Comparison of ENCODE assay signal across 25 cellular contexts in the genomic region with DNA sequence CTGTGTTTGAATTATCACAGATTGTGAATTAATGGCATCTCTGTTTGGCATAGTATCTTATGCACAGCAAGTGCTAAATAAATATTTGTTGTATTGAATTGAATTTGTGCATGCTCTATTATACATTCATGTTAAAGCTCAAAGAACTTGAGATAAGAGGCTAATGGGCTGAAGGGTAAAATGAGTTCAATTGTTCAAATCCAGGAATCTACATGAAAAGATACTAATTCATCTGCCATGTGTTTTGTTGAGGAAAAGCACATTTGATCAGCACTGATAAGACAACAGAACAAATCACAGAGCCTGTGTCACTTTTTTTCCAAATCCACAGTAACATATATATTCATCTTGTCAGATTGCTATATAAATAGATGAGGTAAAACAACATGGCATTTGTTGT.
"Had no signal": no experiment of that assay in that cellular context is flagged by ENCODE, and none has a peak within 500 bp of the region (broad histone marks: within the 10 kb centered on the region; RNA-seq: fewer than 3 reads in every experiment).

No MANE protein-coding gene starts in this region.

- H3K9me3 ChIP-seq: adrenal gland, ascending aorta, right lobe of liver had no signal

- H3K36me3 ChIP-seq: adrenal gland, ascending aorta, brain microvascular endothelial cell, left lung, right lobe of liver, tibial nerve had no signal

- H3K9me3 Mint-ChIP-seq: activated T-helper 2 cell treated with anti-CD3 and anti-CD28 coated beads, Interferon-gamma antibody, Interleukin-2, Interleukin-4, amounts not matched to agents 10 μg/mL and 5 μg/mL and 100 μg/mL, durations not matched to agents 14 hours and 24 hours and 36 hours; stimulated activated effector memory CD8-positive, alpha-beta T cell treated with anti-CD3 and anti-CD28 coated beads, Interleukin-12 subunit alpha, Interleukin-12 subunit beta, amount 100 ng/mL, for 72 hours; stimulated activated naive CD8-positive, alpha-beta T cell treated with anti-CD3 and anti-CD28 coated beads, Interleukin-15, amount 100 ng/mL, for 72 hours had no signal

- ATAC-seq: activated T-cell treated with anti-CD3 and anti-CD28 coated beads, Interleukin-2, amount 50 U/mL, for 4 hours; foreskin keratinocyte; left lung; right lobe of liver; stimulated activated effector memory CD8-positive, alpha-beta T cell treated with anti-CD3 and anti-CD28 coated beads, Interleukin-12 subunit alpha, Interleukin-12 subunit beta, amount 100 ng/mL, for 72 hours; stimulated activated naive CD8-positive, alpha-beta T cell treated with anti-CD3 and anti-CD28 coated beads, Interleukin-15, amount 100 ng/mL, for 72 hours had no signal

- H3K27me3 Mint-ChIP-seq: stimulated activated naive CD8-positive, alpha-beta T cell treated with anti-CD3 and anti-CD28 coated beads, Interleukin-15, amount 100 ng/mL, for 72 hours had no signal

- H3K27ac ChIP-seq: adrenal gland, ascending aorta, brain microvascular endothelial cell, foreskin keratinocyte, left lung, right lobe of liver, skin epidermis, tibial nerve had no signal

- H3K4me1 Mint-ChIP-seq: immature natural killer cell; naive B cell; stimulated activated effector memory CD8-positive, alpha-beta T cell treated with anti-CD3 and anti-CD28 coated beads, Interleukin-12 subunit alpha, Interleukin-12 subunit beta, amount 100 ng/mL, for 72 hours; stimulated activated naive CD8-positive, alpha-beta T cell treated with anti-CD3 and anti-CD28 coated beads, Interleukin-15, amount 100 ng/mL, for 72 hours had no signal

- DNase-seq: activated CD8-positive, alpha-beta memory T cell treated with anti-CD3 and anti-CD28 coated beads, Interleukin-2, amount 50 U/mL, for 48 hours; activated naive CD4-positive, alpha-beta T cell; activated T-cell treated with anti-CD3 and anti-CD28 coated beads, Interleukin-2, amount 50 U/mL, for 4 hours; adrenal gland; brain microvascular endothelial cell; central memory CD4-positive, alpha-beta T cell; dermis blood vessel endothelial cell; effector CD8-positive, alpha-beta T cell; erythroblast; foreskin keratinocyte; immature natural killer cell; left lung; naive B cell; occipital lobe; right lobe of liver; stimulated activated CD4-positive, alpha-beta T cell treated with anti-CD3 and anti-CD28 coated beads, Interleukin-2, amount 100 ng/mL, for 24 hours; stimulated activated naive CD8-positive, alpha-beta T cell treated with anti-CD3 and anti-CD28 coated beads, Interleukin-15, amount 100 ng/mL, for 72 hours had no signal

- H3K4me1 ChIP-seq: adrenal gland, ascending aorta, foreskin keratinocyte, left lung, right lobe of liver, tibial nerve had no signal

- H3K4me3 Mint-ChIP-seq: activated naive CD8-positive, alpha-beta T cell; activated T-cell treated with anti-CD3 and anti-CD28 coated beads, Interleukin-2, amount 50 U/mL, for 4 hours; immature natural killer cell; naive B cell; neural crest cell; stimulated activated effector memory CD8-positive, alpha-beta T cell treated with anti-CD3 and anti-CD28 coated beads, Interleukin-12 subunit alpha, Interleukin-12 subunit beta, amount 100 ng/mL, for 72 hours; stimulated activated naive CD8-positive, alpha-beta T cell treated with anti-CD3 and anti-CD28 coated beads, Interleukin-15, amount 100 ng/mL, for 72 hours had no signal

- H3K36me3 Mint-ChIP-seq: activated naive CD8-positive, alpha-beta T cell; immature natural killer cell; naive B cell; stimulated activated effector memory CD8-positive, alpha-beta T cell treated with anti-CD3 and anti-CD28 coated beads, Interleukin-12 subunit alpha, Interleukin-12 subunit beta, amount 100 ng/mL, for 72 hours had no signal

- H3K27me3 ChIP-seq: adrenal gland, ascending aorta, brain microvascular endothelial cell, foreskin keratinocyte, left lung, right lobe of liver, tibial nerve had no signal

- H3K4me3 ChIP-seq: adrenal gland, ascending aorta, left lung, lung, right lobe of liver, skin epidermis, tibial nerve had no signal

- H3K27ac Mint-ChIP-seq: activated naive CD8-positive, alpha-beta T cell; activated T-helper 2 cell treated with anti-CD3 and anti-CD28 coated beads, Interferon-gamma antibody, Interleukin-2, Interleukin-4, amounts not matched to agents 10 μg/mL and 5 μg/mL and 100 μg/mL, durations not matched to agents 14 hours and 24 hours and 36 hours; immature natural killer cell; naive B cell; stimulated activated effector memory CD8-positive, alpha-beta T cell treated with anti-CD3 and anti-CD28 coated beads, Interleukin-12 subunit alpha, Interleukin-12 subunit beta, amount 100 ng/mL, for 72 hours; stimulated activated naive CD8-positive, alpha-beta T cell treated with anti-CD3 and anti-CD28 coated beads, Interleukin-15, amount 100 ng/mL, for 72 hours had no signal
